ENCODE assay signal across 14 cellular contexts in the genomic region with DNA sequence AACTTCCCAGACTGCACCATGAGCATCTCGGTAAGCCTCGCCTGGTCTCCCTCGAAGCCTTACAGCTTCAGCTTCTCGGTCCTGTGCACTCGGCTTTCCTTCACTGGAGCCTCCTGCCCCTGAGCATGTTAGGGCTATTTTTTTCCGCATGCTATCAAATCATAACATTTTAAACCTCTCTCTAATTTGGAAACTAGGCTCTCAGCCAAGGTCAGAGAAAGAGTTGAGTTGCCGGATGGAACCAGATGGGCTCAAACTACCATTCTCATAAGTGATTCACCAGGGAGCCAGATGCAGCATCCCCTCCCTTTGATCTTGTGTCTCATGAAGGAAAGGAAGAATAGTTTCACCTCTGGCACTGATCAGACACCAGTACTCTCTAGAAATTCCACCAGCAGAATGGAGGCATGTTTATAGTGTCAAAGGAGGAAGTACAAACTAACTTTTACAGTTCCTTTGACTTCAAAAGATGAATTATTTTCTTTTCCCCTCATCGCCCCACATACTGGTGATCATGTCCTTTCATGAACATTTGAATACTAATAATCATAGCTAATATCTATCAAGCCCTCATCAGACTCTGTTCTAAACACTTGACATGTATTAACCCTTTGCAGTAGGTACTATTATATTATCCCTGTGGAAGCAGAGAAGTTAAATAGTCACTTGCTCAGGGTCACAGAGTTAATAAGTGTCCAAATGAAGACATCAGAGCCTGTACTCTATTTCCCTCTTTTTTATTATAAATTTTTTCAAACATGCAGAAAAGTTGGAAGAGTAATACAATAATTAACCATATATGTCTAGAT. TPM values are rescaled to one million over a fixed set of nuclear protein-coding genes. Genes with fewer than 3 reads are reported as not detected.
DNase-seq lines count a peak whose midpoint lies in the region; ATAC-seq and TF ChIP-seq lines count a peak whose summit lies in the region.
"Had no signal": no experiment of that assay in that cellular context is flagged by ENCODE, and none has a peak within 500 bp of the region (broad histone marks: within the 10 kb centered on the region; RNA-seq: fewer than 3 reads in every experiment).

No MANE protein-coding gene starts in this region.

- ATAC-seq in GM21717 (IDR thresholded peaks at IDR 0.05; ENCODE audit: unreplicated experiment) = no peak
- ATAC-seq: esophagus mucosa had no signal

- no peaks in the 10 kb centered on the region for H3K9me3 Mint-ChIP-seq in endothelial cell (ENCODE audit: unreplicated experiment)
- H3K9me3 Mint-ChIP-seq: CD4-positive, alpha-beta T cell had no signal

- no peak overlapping the region for H3K4me3 ChIP-seq in BLaER1
- no peak overlapping the region for H3K4me3 ChIP-seq in osteoblast (ENCODE audit: insufficient read depth, low read length)
- H3K4me3 ChIP-seq: upper lobe of left lung had no signal

- no peak overlapping the region for H2AFZ ChIP-seq in osteoblast (ENCODE audit: low read length)

- H3K27me3 ChIP-seq in BLaER1 (no peaks in the 10 kb centered on the region), osteoblast (ENCODE audit: insufficient read depth, low read length) (no peaks in the 10 kb centered on the region)
- H3K27me3 ChIP-seq: upper lobe of left lung had no signal

- H3K9ac ChIP-seq in BLaER1 = no peak overlapping the region

- peak; percentile 70 for DNase-seq in NCI-H2227 treated with DMSO at 0.1 percent for 48 hours (lab: John Stamatoyannopoulos, UW)
- peak; percentile 53 for DNase-seq in fibroblast of gingiva (ENCODE audit: low read depth)
- DNase-seq in osteoblast (ENCODE audit: insufficient read length, low spot score, missing footprints) = peak; percentile 76
- DNase-seq in endothelial cell (ENCODE audit: low spot score) = no peak
- no peak for DNase-seq in AML-193 (lab: John Stamatoyannopoulos, UW)
- no peak for DNase-seq in stimulated activated naive CD4-positive, alpha-beta T cell (lab: John Stamatoyannopoulos, UW)
- DNase-seq: activated T-cell treated with anti-CD3 and anti-CD28 coated beads for 4 hours; CD4-positive, alpha-beta T cell; KG1; SHP77 treated with DMSO at 0.1 percent for 48 hours; upper lobe of left lung had no signal

- H3K4me3 Mint-ChIP-seq in endothelial cell (ENCODE audit: unreplicated experiment) = no peak overlapping the region
- H3K4me3 Mint-ChIP-seq: CD4-positive, alpha-beta T cell had no signal

- H3K4me1 ChIP-seq in BLaER1 (peaks cover 26% of the 10 kb centered on the region), osteoblast (ENCODE audit: insufficient read depth, low read length) (peaks cover 5% of the 10 kb centered on the region)
- H3K4me1 ChIP-seq: upper lobe of left lung had no signal

- H3K4me2 ChIP-seq in BLaER1 = peak overlapping the region; percentile 33
- H3K4me2 ChIP-seq in osteoblast (ENCODE audit: insufficient read depth, low read length) = no peak overlapping the region

- H3K9me3 ChIP-seq in BLaER1 = peaks cover 11% of the 10 kb centered on the region; the same call in 1 of the 2 replicates
- H3K9me3 ChIP-seq in osteoblast (ENCODE audit: low read depth, low read length) = no peaks in the 10 kb centered on the region
- H3K9me3 ChIP-seq: upper lobe of left lung had no signal

- no peaks in the 10 kb centered on the region for H3K36me3 Mint-ChIP-seq in endothelial cell (ENCODE audit: low read depth, unreplicated experiment)

- H3K27me3 Mint-ChIP-seq in endothelial cell (ENCODE audit: unreplicated experiment) = no peaks in the 10 kb centered on the region
- H3K27me3 Mint-ChIP-seq: CD4-positive, alpha-beta T cell had no signal

- H3K36me3 ChIP-seq in BLaER1 = peaks cover 34% of the 10 kb centered on the region
- no peaks in the 10 kb centered on the region for H3K36me3 ChIP-seq in osteoblast (ENCODE audit: insufficient read depth, low read length)

- TF ChIP-seq CTCF in osteoblast (IDR thresholded peaks at IDR 0.05; ENCODE audit: extremely low read depth, low read depth, low read length) = no peak
- TF ChIP-seq CTCF in endothelial cell (IDR thresholded peaks at IDR 0.05; ENCODE audit: unreplicated experiment) = no peak

- H3K4me1 Mint-ChIP-seq in endothelial cell (ENCODE audit: unreplicated experiment) = peaks cover 7% of the 10 kb centered on the region

- no peak overlapping the region for H3K27ac Mint-ChIP-seq in endothelial cell (ENCODE audit: unreplicated experiment)
- H3K27ac Mint-ChIP-seq: CD4-positive, alpha-beta T cell had no signal

- H3K79me2 ChIP-seq in osteoblast (ENCODE audit: insufficient read depth, low read length) = no peaks in the 10 kb centered on the region

- H3K27ac ChIP-seq in BLaER1 (no peak overlapping the region), osteoblast (ENCODE audit: low read depth, low read length) (no peak overlapping the region)
- H3K27ac ChIP-seq: upper lobe of left lung had no signal

- no peaks in the 10 kb centered on the region for H4K20me1 ChIP-seq in BLaER1
- no peaks in the 10 kb centered on the region for H4K20me1 ChIP-seq in osteoblast (ENCODE audit: insufficient read depth, low read length)

RNA-seq across cellular contexts. Expression of gene MAP1LC3A, which starts 46.7 kb away (rescaled TPM):
- 24.8 and 29.7 TPM in 2 replicates for total RNA-seq in osteoblast
- 33.6 TPM for total RNA-seq in endothelial cell (ENCODE audit: unreplicated experiment)

Comparison
In these comparisons a context has a peak if more than half of its experiments do, and no peak if none do; other contexts are left out.
1. DNase-seq: peak in NCI-H2227 treated with DMSO at 0.1 percent for 48 hours (single experiment), fibroblast of gingiva (single experiment) and osteoblast (single experiment); none in endothelial cell (single experiment), AML-193 (0 of 2) and stimulated activated naive CD4-positive, alpha-beta T cell (0 of 6).